In genomic region chr1:95073446-95073845, GRCh38 we compare ENCODE assay signal across 8 cellular contexts. TPM values are rescaled to one million over a fixed set of nuclear protein-coding genes. Genes with fewer than 3 reads are reported as not detected.
DNase-seq lines count a peak whose midpoint lies in the region; ATAC-seq, FAIRE-seq and TF ChIP-seq lines count a peak whose summit lies in the region.

No MANE protein-coding gene starts in this region.

- no peak overlapping the region for H3K27ac ChIP-seq in PC-9
- peak overlapping the region; percentile 89 to 92 (median 90) for H3K27ac ChIP-seq in esophagus muscularis mucosa (replicated peaks in 1 of 4)

- H3K9me2 ChIP-seq in PC-9 (ENCODE audit: insufficient read depth), result no peaks in the 10 kb centered on the region

- H3K36me3 Mint-ChIP-seq in progenitor cell of endocrine pancreas (ENCODE audit: insufficient read depth), result no peaks in the 10 kb centered on the region

- no peak for TF ChIP-seq POLR2A in esophagus muscularis mucosa (IDR thresholded peaks at IDR 0.05; ENCODE audit: low read depth)

- WGBS in esophagus muscularis mucosa, result 4% methylated on average over 3 of the region's 3 CpGs

- no peaks in the 10 kb centered on the region for H3K9me3 Mint-ChIP-seq in progenitor cell of endocrine pancreas (ENCODE audit: low read depth)

- intact Hi-C loops in PC-9 (cut with micrococcal nuclease; ENCODE audit: unreplicated experiment), result loop anchor here (1.0 to 5.0 kb wide), 3 partner anchors 43 to 1111 kb away; partner anchors contain the start of gene RWDD3
- intact Hi-C loops in esophagus muscularis mucosa (cut with DNase I), result loop anchor here (5.0 kb wide), 1 partner anchor 159 kb away; the partner anchor contains the start of gene RWDD3

- H3K27ac Mint-ChIP-seq in progenitor cell of endocrine pancreas, result peak overlapping the region; percentile 98

- H2AFZ ChIP-seq in PC-9, result peak overlapping the region; percentile 90

- no TSS peak for BruUV-seq in PC-9 (replicated peaks; lab: Mats Ljungman, UMichigan)

- H3K4me1 ChIP-seq in PC-9 (replicated peaks; ENCODE audit: insufficient read depth) (peaks cover 6% of the 10 kb centered on the region), esophagus muscularis mucosa (peaks cover 3 to 22% (median 13%) of the 10 kb centered on the region in 4 donors)

- TF ChIP-seq CTCF in GM12875 (IDR thresholded peaks at IDR 0.05; ENCODE audit: borderline replicate concordance, insufficient read depth, low read depth, low read length) (no peak), PC-9 (conservative IDR thresholded peaks at IDR 0.05) (no peak), esophagus muscularis mucosa (IDR thresholded peaks at IDR 0.05) (no peak), progenitor cell of endocrine pancreas (IDR thresholded peaks at IDR 0.05; ENCODE audit: unreplicated experiment) (no peak)

- POLR2A ChIA-PET in PC-9 (lab: Charles Lee; ENCODE audit: unreplicated experiment), result interaction anchor here (0.5 to 1.6 kb wide), 6 partner anchors 14 to 1193 kb away, joined by 3 to 11 read pairs (median 4); partner anchors contain the start of genes RWDD3 and TLCD4

- H3K4me2 ChIP-seq in PC-9, result peak overlapping the region; percentile 81

- peaks cover 10% of the 10 kb centered on the region for H3K79me2 ChIP-seq in PC-9 (ENCODE audit: low read depth)

- H3K27me3 ChIP-seq in PC-9 (ENCODE audit: insufficient read depth, low read depth) (peaks cover under 1% of the 10 kb centered on the region; the same call in 1 of the 2 replicates), esophagus muscularis mucosa (no peaks in the 10 kb centered on the region)

- H3F3A ChIP-seq in PC-9 (ENCODE audit: insufficient read depth, low read depth), result no peaks in the 10 kb centered on the region

- H3K36me3 ChIP-seq in PC-9 (ENCODE audit: low read depth) (no peaks in the 10 kb centered on the region; the same call in 1 of the 2 replicates), esophagus muscularis mucosa (no peaks in the 10 kb centered on the region)

- no peaks in the 10 kb centered on the region for H3K27me3 Mint-ChIP-seq in progenitor cell of endocrine pancreas

- CTCF ChIA-PET in PC-9 (lab: Charles Lee), result interaction anchor here (1.1 to 1.5 kb wide), 2 partner anchors 11 to 160 kb away, joined by 4 to 22 read pairs; partner anchors contain the start of gene RWDD3

- peak overlapping the region; percentile 99 for H3K4me3 Mint-ChIP-seq in progenitor cell of endocrine pancreas (ENCODE audit: low read depth)

- no peak for TF ChIP-seq EP300 in esophagus muscularis mucosa (IDR thresholded peaks at IDR 0.05)

- FAIRE-seq in RCC 7860 (lab: Jason Lieb, UNC), result no peak

- H3K9me3 ChIP-seq in PC-9 (ENCODE audit: insufficient read depth, low read depth), result no peaks in the 10 kb centered on the region
- H3K9me3 ChIP-seq in esophagus muscularis mucosa, result no peaks in the 10 kb centered on the region

- peak overlapping the region; percentile 91 for H3K4me3 ChIP-seq in GM12875 (ENCODE audit: low read depth, low read length)
- H3K4me3 ChIP-seq in PC-9, result peak overlapping the region; percentile 68
- peak overlapping the region; percentile 75 to 80 (median 76) for H3K4me3 ChIP-seq in esophagus muscularis mucosa

- DNase-seq in PC-9 (no peak), esophagus muscularis mucosa (ENCODE audit: extremely low spot score) (no peak), progenitor cell of endocrine pancreas (ENCODE audit: low spot score, unreplicated experiment) (no peak), NCI-H2029 treated with DMSO at 0.1 percent for 48 hours (lab: John Stamatoyannopoulos, UW) (no peak), RCC 7860 (ENCODE audit: low spot score) (no peak), COR-L47 (lab: John Stamatoyannopoulos, UW) (no peak)

- ATAC-seq in HG03039 (IDR thresholded peaks at IDR 0.05; ENCODE audit: unreplicated experiment), result no peak

- H3K4me1 Mint-ChIP-seq in progenitor cell of endocrine pancreas (ENCODE audit: low read depth), result peaks cover 38% of the 10 kb centered on the region

- H4K20me1 ChIP-seq in PC-9 (ENCODE audit: insufficient read depth), result no peaks in the 10 kb centered on the region

RNA-seq across cellular contexts. Expression of gene ALG14, which starts 0.7 kb away (rescaled TPM):
- total RNA-seq in PC-9 (2021) (7.7 and 8.6 TPM in 2 replicates), esophagus muscularis mucosa (under 1 TPM; 0.52 to 0.83 (median 0.74) TPM), progenitor cell of endocrine pancreas (9.7 and 10.5 TPM in 2 replicates)

RNA-seq across cellular contexts. Expression of gene TLCD4, which starts 43.7 kb away (rescaled TPM):
- total RNA-seq in PC-9 (2021) (11.2 TPM in 2 replicates), esophagus muscularis mucosa (10 to 100 TPM in 1 of 4 donors, 1 to 10 TPM in 3; 8.4 to 15.9 (median 9.3) TPM), progenitor cell of endocrine pancreas (33.8 and 34.2 TPM in 2 replicates)
